Comparison of ENCODE assay signal across 8 cellular contexts in genomic region chr6:30915591-30915946, GRCh38. TPM values are rescaled to one million over a fixed set of nuclear protein-coding genes. Genes with fewer than 3 reads are reported as not detected.
A peak's percentile ranks its signal among the peaks of the same experiment; 100 is the strongest.
DNase-seq lines count a peak whose midpoint lies in the region; ATAC-seq, FAIRE-seq and TF ChIP-seq lines count a peak whose summit lies in the region.

No MANE protein-coding gene starts in this region.

- H3K4me3 ChIP-seq in Panc1 (ENCODE audit: low read depth in 2 of 2, low read length in 2 of 2) (peak overlapping the region in 1 of 2 experiments; percentile 7; a peak in 1 of 4 replicates), bronchial epithelial cell (ENCODE audit: low read depth, low read length) (no peak overlapping the region), keratinocyte (ENCODE audit: control insufficient read depth in 2 of 3, extremely low read depth in 1 of 3, insufficient read depth in 2 of 3, low read depth in 1 of 3, low read length in 3 of 3) (peak overlapping the region in 1 of 3 experiments; percentile 77)

- H3K79me2 ChIP-seq in keratinocyte (ENCODE audit: control insufficient read depth, insufficient read depth, low read length): no peaks in the 10 kb centered on the region

- CTCF ChIA-PET in Panc1 (lab: Charles Lee): interaction anchor here (0.5 to 1.6 kb wide), 5 partner anchors 154 to 372 kb away, joined by 3 to 15 read pairs (median 5); no protein-coding TSS in a partner anchor

- ATAC-seq in Panc1: peak; percentile 29; the same call in 1 of the 2 replicates
- no peak for ATAC-seq in stimulated activated naive CD8-positive, alpha-beta T cell treated with anti-CD3 and anti-CD28 coated beads, Interleukin-15, amount 100 ng/mL, for 72 hours
- ATAC-seq in GM21515 (IDR thresholded peaks at IDR 0.05; ENCODE audit: unreplicated experiment): no peak
- no peak for ATAC-seq in HG03045 (IDR thresholded peaks at IDR 0.05; ENCODE audit: unreplicated experiment)

- H4K20me1 ChIP-seq in keratinocyte (ENCODE audit: control insufficient read depth, extremely low read depth, insufficient read depth, low read length): no peaks in the 10 kb centered on the region

- dilution Hi-C loops in keratinocyte (cut with MboI; ENCODE audit: extremely low pct_ligation_motif_present, low sequenced_read_pairs): no loop called here

- POLR2A ChIA-PET in Panc1 (lab: Charles Lee): no interaction called here

- no TSS peak for BruUV-seq in Panc1 (replicated peaks; lab: Mats Ljungman, UMichigan)

- intact Hi-C loops in Panc1 (cut with micrococcal nuclease; ENCODE audit: unreplicated experiment): loop anchor here (2.0 kb wide), 1 partner anchor 155 kb away; no protein-coding TSS in a partner anchor

- FAIRE-seq in bronchial epithelial cell (lab: Jason Lieb, UNC) (no peak), keratinocyte (lab: Jason Lieb, UNC) (peak; percentile 71)

- no peak overlapping the region for H2AFZ ChIP-seq in keratinocyte (ENCODE audit: control insufficient read depth, low read length)

- in situ Hi-C loops in Panc1 (cut with HindIII; ENCODE audit: low pct_unique_long_range_greater_than_20kb, low sequenced_read_pairs): no loop called here

- H3K36me3 ChIP-seq in Panc1 (ENCODE audit: control insufficient read depth, insufficient read depth, low read length) (no peaks in the 10 kb centered on the region; the same call in 1 of the 2 replicates), bronchial epithelial cell (ENCODE audit: control insufficient read depth, insufficient read depth, low read length) (peaks cover 19% of the 10 kb centered on the region), keratinocyte (ENCODE audit: control insufficient read depth in 2 of 2, extremely low read depth in 1 of 2, insufficient read depth in 2 of 2, low read length in 2 of 2) (peaks cover 23 to 26% of the 10 kb centered on the region in 2 experiments)

- no peaks in the 10 kb centered on the region for H3K9me3 Mint-ChIP-seq in stimulated activated naive CD8-positive, alpha-beta T cell treated with anti-CD3 and anti-CD28 coated beads, Interleukin-15, amount 100 ng/mL, for 72 hours

- peaks cover 57% of the 10 kb centered on the region for H3K4me1 Mint-ChIP-seq in stimulated activated naive CD8-positive, alpha-beta T cell treated with anti-CD3 and anti-CD28 coated beads, Interleukin-15, amount 100 ng/mL, for 72 hours

- no peak; the same call in 1 of the 2 replicates for TF ChIP-seq CTCF in Panc1 (IDR thresholded peaks at IDR 0.05)
- peak; percentile 77 for TF ChIP-seq CTCF in bronchial epithelial cell (IDR thresholded peaks at IDR 0.05; ENCODE audit: insufficient read depth, low read length, severe bottlenecking)
- peak; percentile 56 to 64 (median 60) for TF ChIP-seq CTCF in keratinocyte (optimal IDR thresholded peaks at IDR 0.05 in 1 of 3, IDR thresholded peaks at IDR 0.05 in 1 of 3, conservative IDR thresholded peaks at IDR 0.05 in 1 of 3; ENCODE audit: extremely low read depth in 1 of 3, insufficient read depth in 2 of 3, low read length in 3 of 3)

- H3K27me3 Mint-ChIP-seq in stimulated activated naive CD8-positive, alpha-beta T cell treated with anti-CD3 and anti-CD28 coated beads, Interleukin-15, amount 100 ng/mL, for 72 hours: no peaks in the 10 kb centered on the region

- H3K9me3 ChIP-seq in Panc1 (ENCODE audit: control insufficient read depth, insufficient read depth, low read depth, low read length) (no peaks in the 10 kb centered on the region), keratinocyte (ENCODE audit: control insufficient read depth, low read depth, low read length) (no peaks in the 10 kb centered on the region)

- H3K9ac ChIP-seq in keratinocyte (ENCODE audit: control insufficient read depth, extremely low read depth, insufficient read depth, low read length): no peak overlapping the region

- H3K4me1 ChIP-seq in Panc1 (ENCODE audit: control insufficient read depth, insufficient read depth, low read length) (peaks cover 14% of the 10 kb centered on the region), keratinocyte (ENCODE audit: control insufficient read depth, extremely low read depth, insufficient read depth, low read length) (peaks cover 22% of the 10 kb centered on the region)

- no peaks in the 10 kb centered on the region for H3K9me1 ChIP-seq in keratinocyte (ENCODE audit: control insufficient read depth, extremely low read depth, insufficient read depth, low read length)

- peak; percentile 63 for DNase-seq in DMS53 treated with DMSO at 0.1 percent for 48 hours (lab: John Stamatoyannopoulos, UW; ENCODE audit: unreplicated experiment)
- DNase-seq in HuH-7 (ENCODE audit: low spot score): peak; percentile 80
- no peak for DNase-seq in Panc1 (ENCODE audit: low read depth, low spot score)
- DNase-seq in bronchial epithelial cell (ENCODE audit: low read depth): peak; percentile 64
- no peak for DNase-seq in keratinocyte (ENCODE audit: low read depth, low spot score)
- peak in 1 of 2 donors; percentile 29 for DNase-seq in stimulated activated naive CD8-positive, alpha-beta T cell treated with anti-CD3 and anti-CD28 coated beads, Interleukin-15, amount 100 ng/mL, for 72 hours

- H3K4me2 ChIP-seq in keratinocyte (ENCODE audit: control insufficient read depth, extremely low read depth, insufficient read depth, low read depth, low read length): peak overlapping the region; percentile 96

- peak overlapping the region; percentile 92; the same call in 1 of the 2 replicates for H3K27ac ChIP-seq in Panc1 (ENCODE audit: low read length)
- peak overlapping the region; percentile 59 for H3K27ac ChIP-seq in keratinocyte (ENCODE audit: control insufficient read depth, insufficient read depth, low read length)

- H3K27ac Mint-ChIP-seq in stimulated activated naive CD8-positive, alpha-beta T cell treated with anti-CD3 and anti-CD28 coated beads, Interleukin-15, amount 100 ng/mL, for 72 hours: peak overlapping the region; percentile 86 to 87

- no peaks in the 10 kb centered on the region for H3K27me3 ChIP-seq in Panc1 (ENCODE audit: control insufficient read depth, insufficient read depth, low read length)
- H3K27me3 ChIP-seq in bronchial epithelial cell (ENCODE audit: control insufficient read depth, insufficient read depth, low read length): no peaks in the 10 kb centered on the region
- no peaks in the 10 kb centered on the region for H3K27me3 ChIP-seq in keratinocyte (ENCODE audit: control insufficient read depth, extremely low read depth, insufficient read depth, low read length)

- peak overlapping the region; percentile 88 to 97 for H3K4me3 Mint-ChIP-seq in stimulated activated naive CD8-positive, alpha-beta T cell treated with anti-CD3 and anti-CD28 coated beads, Interleukin-15, amount 100 ng/mL, for 72 hours

RNA-seq across cellular contexts. Expression of gene VARS2, which starts 1.5 kb away (rescaled TPM):
- 42.7 TPM for total RNA-seq in Panc1 (2021; ENCODE audit: unreplicated experiment)
- 32.4 TPM for polyA plus RNA-seq in Panc1 (2012; ENCODE audit: insufficient read length)
- 24.6 and 26.3 TPM in 2 replicates for total RNA-seq in bronchial epithelial cell
- polyA plus RNA-seq in keratinocyte: 12.8 to 14.3 TPM (median 13.8 TPM) in 3 replicates
- polyA plus RNA-seq in keratinocyte (2011; ENCODE audit: low read depth): 5.3 TPM
- 5.0 and 7.4 TPM in 2 replicates for polyA plus RNA-seq in keratinocyte (2011; cell fraction: cytosol; rRNA removed)
- 32.6 and 37.0 TPM in 2 replicates for polyA plus RNA-seq in keratinocyte (2011; cell fraction: nucleus; rRNA removed)
- polyA plus RNA-seq in keratinocyte (2012; ENCODE audit: low replicate concordance): 15.4 and 19.5 TPM in 2 replicates
- 17.2 to 22.0 TPM (median 20.2 TPM) in 3 replicates for polyA minus RNA-seq in keratinocyte
- 17.5 TPM for polyA minus RNA-seq in keratinocyte (2011; cell fraction: cytosol; rRNA and poly(A)+ RNA removed)
- polyA minus RNA-seq in keratinocyte (2011; cell fraction: nucleus; rRNA and poly(A)+ RNA removed): 18.7 and 24.1 TPM in 2 replicates

RNA-seq across cellular contexts. Expression of gene GTF2H4, which starts 7.6 kb away (rescaled TPM):
- total RNA-seq in Panc1 (2021; ENCODE audit: unreplicated experiment): 27.5 TPM
- polyA plus RNA-seq in Panc1 (2012; ENCODE audit: insufficient read length): 24.5 TPM
- total RNA-seq in bronchial epithelial cell: 10.0 and 10.6 TPM in 2 replicates
- 34.2 to 44.0 TPM (median 38.7 TPM) in 3 replicates for polyA plus RNA-seq in keratinocyte
- polyA plus RNA-seq in keratinocyte (2011; ENCODE audit: low read depth): 7.2 TPM
- polyA plus RNA-seq in keratinocyte (2011; cell fraction: cytosol; rRNA removed): 24.4 and 25.0 TPM in 2 replicates
- polyA plus RNA-seq in keratinocyte (2011; cell fraction: nucleus; rRNA removed): 68.9 and 72.9 TPM in 2 replicates
- polyA plus RNA-seq in keratinocyte (2012; ENCODE audit: low replicate concordance): 21.9 and 32.3 TPM in 2 replicates
- 18.1 to 28.5 TPM (median 19.3 TPM) in 3 replicates for polyA minus RNA-seq in keratinocyte
- 21.5 TPM for polyA minus RNA-seq in keratinocyte (2011; cell fraction: cytosol; rRNA and poly(A)+ RNA removed)
- 22.3 and 29.5 TPM in 2 replicates for polyA minus RNA-seq in keratinocyte (2011; cell fraction: nucleus; rRNA and poly(A)+ RNA removed)

RNA-seq across cellular contexts. Expression of gene SFTA2, which starts 16.4 kb away (rescaled TPM):
- total RNA-seq in Panc1 (2021; ENCODE audit: unreplicated experiment): not detected
- polyA plus RNA-seq in Panc1 (2012; ENCODE audit: insufficient read length): not detected
- total RNA-seq in bronchial epithelial cell: not detected in 2 replicates
- polyA plus RNA-seq in keratinocyte: not detected in 3 replicates
- not detected for polyA plus RNA-seq in keratinocyte (2011; ENCODE audit: low read depth)
- not detected in 2 replicates for polyA plus RNA-seq in keratinocyte (2011; cell fraction: cytosol; rRNA removed)
- polyA plus RNA-seq in keratinocyte (2011; cell fraction: nucleus; rRNA removed): not detected in 2 replicates
- 0.54 TPM in 1 of 2 replicates, not detected in the other for polyA plus RNA-seq in keratinocyte (2012; ENCODE audit: low replicate concordance)
- polyA minus RNA-seq in keratinocyte: 0.43 TPM in 1 of 3 replicates, not detected in the others
- not detected for polyA minus RNA-seq in keratinocyte (2011; cell fraction: cytosol; rRNA and poly(A)+ RNA removed)
- not detected in 2 replicates for polyA minus RNA-seq in keratinocyte (2011; cell fraction: nucleus; rRNA and poly(A)+ RNA removed)

RNA-seq across cellular contexts. Expression of gene MUCL3, which starts 25.2 kb away (rescaled TPM):
- not detected for total RNA-seq in Panc1 (2021; ENCODE audit: unreplicated experiment)
- polyA plus RNA-seq in Panc1 (2012; ENCODE audit: insufficient read length): not detected
- under 0.01 TPM in 1 of 2 replicates, not detected in the other for total RNA-seq in bronchial epithelial cell
- polyA plus RNA-seq in keratinocyte: 0.05 TPM in 1 of 3 replicates, not detected in the others
- 0.71 TPM for polyA plus RNA-seq in keratinocyte (2011; ENCODE audit: low read depth)
- 0.03 and 0.04 TPM in 2 replicates for polyA plus RNA-seq in keratinocyte (2011; cell fraction: cytosol; rRNA removed)
- 0.06 and 0.11 TPM in 2 replicates for polyA plus RNA-seq in keratinocyte (2011; cell fraction: nucleus; rRNA removed)
- polyA plus RNA-seq in keratinocyte (2012; ENCODE audit: low replicate concordance): 0.58 TPM in 1 of 2 replicates, not detected in the other
- not detected in 3 replicates for polyA minus RNA-seq in keratinocyte
- not detected for polyA minus RNA-seq in keratinocyte (2011; cell fraction: cytosol; rRNA and poly(A)+ RNA removed)
- not detected in 2 replicates for polyA minus RNA-seq in keratinocyte (2011; cell fraction: nucleus; rRNA and poly(A)+ RNA removed)

RNA-seq across cellular contexts. Expression of gene DDR1, which starts 31.2 kb away (rescaled TPM):
- total RNA-seq in Panc1 (2021; ENCODE audit: unreplicated experiment) (95.2 TPM), bronchial epithelial cell (149 and 194 TPM in 2 replicates)
- 139 TPM for polyA plus RNA-seq in Panc1 (2012; ENCODE audit: insufficient read length)
- 104 to 178 TPM (median 152 TPM) in 3 replicates for polyA plus RNA-seq in keratinocyte
- 28.2 TPM for polyA plus RNA-seq in keratinocyte (2011; ENCODE audit: low read depth)
- polyA plus RNA-seq in keratinocyte (2011; cell fraction: cytosol; rRNA removed): 52.6 and 78.8 TPM in 2 replicates
- polyA plus RNA-seq in keratinocyte (2011; cell fraction: nucleus; rRNA removed): 361 and 438 TPM in 2 replicates
- 113 and 227 TPM in 2 replicates for polyA plus RNA-seq in keratinocyte (2012; ENCODE audit: low replicate concordance)
- 175 to 367 TPM (median 287 TPM) in 3 replicates for polyA minus RNA-seq in keratinocyte
- 399 TPM for polyA minus RNA-seq in keratinocyte (2011; cell fraction: cytosol; rRNA and poly(A)+ RNA removed)
- polyA minus RNA-seq in keratinocyte (2011; cell fraction: nucleus; rRNA and poly(A)+ RNA removed): 550 and 554 TPM in 2 replicates

Comparison
In these comparisons a context has a peak if more than half of its experiments do, and no peak if none do; other contexts are left out.
1. DNase-seq: peak in DMS53 treated with DMSO at 0.1 percent for 48 hours (single experiment), HuH-7 (single experiment) and bronchial epithelial cell (single experiment); none in Panc1 (single experiment) and keratinocyte (single experiment).